In the genomic region with DNA sequence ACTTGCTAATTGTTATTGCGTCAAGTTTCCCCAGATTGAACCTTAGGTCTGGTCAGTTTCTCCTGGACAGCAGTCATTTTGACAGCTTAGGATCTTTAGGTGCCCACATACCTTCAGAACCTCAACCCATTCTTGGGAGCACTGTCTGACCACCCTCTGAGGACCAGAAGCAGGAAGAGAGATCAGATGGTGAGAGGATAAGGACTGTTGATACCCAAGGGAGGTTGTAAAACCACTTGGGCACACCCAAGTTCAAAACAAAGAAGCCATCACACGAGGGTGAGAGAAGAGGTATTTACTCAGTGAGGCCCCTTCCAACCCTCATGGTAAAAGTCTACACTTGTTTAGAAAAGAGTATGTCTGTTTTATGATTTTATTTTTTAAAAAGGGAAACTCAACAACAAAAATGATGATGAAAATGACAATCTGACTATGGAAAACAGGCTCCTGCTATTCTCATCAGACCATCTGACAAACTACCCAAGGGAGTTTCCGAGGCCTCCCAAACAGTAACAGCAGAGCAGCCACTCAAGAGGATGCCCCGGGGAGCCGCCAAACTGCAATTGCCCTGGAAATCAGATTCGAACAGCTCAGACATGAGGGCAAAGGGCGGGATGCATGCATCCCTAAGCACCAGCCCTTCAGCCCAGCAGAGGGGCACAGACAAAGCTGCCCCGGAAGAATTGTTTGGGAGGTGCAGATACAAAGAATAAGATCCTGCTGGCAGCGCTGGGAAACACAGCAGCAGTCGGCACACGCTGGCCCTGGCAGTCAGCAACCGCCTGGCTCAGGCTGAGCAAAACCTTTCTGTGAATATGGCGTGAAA, we compare ENCODE assay signal across 8 cellular contexts.
DNase-seq lines count a peak whose midpoint lies in the region; ATAC-seq and TF ChIP-seq lines count a peak whose summit lies in the region.

No MANE protein-coding gene starts in this region.

- CTCF ChIA-PET in PC-9 (lab: Charles Lee), result no interaction called here

- H3K9me2 ChIP-seq in PC-9 (ENCODE audit: insufficient read depth), result no peaks in the 10 kb centered on the region

- TF ChIP-seq CTCF in PC-9 (conservative IDR thresholded peaks at IDR 0.05) (no peak), tibial nerve (IDR thresholded peaks at IDR 0.05) (peak in 3 of 5 experiments; percentile 20 to 30 (median 25))

- intact Hi-C loops in PC-9 (cut with micrococcal nuclease; ENCODE audit: unreplicated experiment), result no loop called here

- ATAC-seq in GM21447 (IDR thresholded peaks at IDR 0.05; ENCODE audit: unreplicated experiment) (peak; percentile 31), GM18858 (IDR thresholded peaks at IDR 0.05; ENCODE audit: unreplicated experiment) (no peak)

- H3K27ac ChIP-seq in PC-9 (peak overlapping the region; percentile 74), tibial nerve (peak overlapping the region in 3 of 4 donors; percentile 32 to 85 (median 77))

- WGBS in tibial nerve, 2 donors, result 43 to 51% methylated on average over 13 of the region's 13 CpGs

- no TSS peak for BruUV-seq in PC-9 (replicated peaks; lab: Mats Ljungman, UMichigan)

- DNase-seq in CD1c-positive myeloid dendritic cell (ENCODE audit: extremely low spot score) (peak; percentile 17), PC-9 (no peak), iPS-NIHi7 (ENCODE audit: extremely low spot score) (peak; percentile 20), tibial nerve (ENCODE audit: low spot score in 2 of 2) (no peak), erythroblast (lab: John Stamatoyannopoulos, UW) (no peak)
- DNase-seq in activated CD8-positive, alpha-beta memory T cell treated with anti-CD3 and anti-CD28 coated beads, Interleukin-2, amount 50 U/mL, for 4 hours, result no peak

- no peak overlapping the region for H3K4me3 ChIP-seq in PC-9
- H3K4me3 ChIP-seq in tibial nerve, result no peak overlapping the region

- POLR2A ChIA-PET in PC-9 (lab: Charles Lee; ENCODE audit: unreplicated experiment), result no interaction called here

- no peak overlapping the region for H3K4me2 ChIP-seq in PC-9

- H3F3A ChIP-seq in PC-9 (ENCODE audit: insufficient read depth, low read depth), result peaks cover 23% of the 10 kb centered on the region

- no peaks in the 10 kb centered on the region for H3K36me3 ChIP-seq in PC-9 (ENCODE audit: low read depth)
- H3K36me3 ChIP-seq in tibial nerve, result no peaks in the 10 kb centered on the region

- H2AFZ ChIP-seq in PC-9, result no peak overlapping the region

- no peaks in the 10 kb centered on the region for H3K79me2 ChIP-seq in PC-9 (ENCODE audit: low read depth)

- no peak for TF ChIP-seq EP300 in tibial nerve (IDR thresholded peaks at IDR 0.05)

- TF ChIP-seq POLR2A in tibial nerve (IDR thresholded peaks at IDR 0.05) (no peak), erythroblast (IDR thresholded peaks at IDR 0.05; ENCODE audit: low read length) (no peak)

- H3K4me1 ChIP-seq in PC-9 (replicated peaks; ENCODE audit: insufficient read depth) (peaks cover 53% of the 10 kb centered on the region), tibial nerve (peaks cover 0 to 51% (median 18%) of the 10 kb centered on the region in 4 donors)

- H3K9me3 ChIP-seq in PC-9 (ENCODE audit: insufficient read depth, low read depth), result 0 out of 2 replicates have a peak, but pooled peaks cover 3% of the 10 kb centered on the region
- no peaks in the 10 kb centered on the region for H3K9me3 ChIP-seq in tibial nerve

- H4K20me1 ChIP-seq in PC-9 (ENCODE audit: insufficient read depth), result no peaks in the 10 kb centered on the region

- H3K27me3 ChIP-seq in PC-9 (ENCODE audit: insufficient read depth, low read depth), result no peaks in the 10 kb centered on the region
- H3K27me3 ChIP-seq in tibial nerve, result no peaks in the 10 kb centered on the region

Comparison
In these comparisons a context has a peak if more than half of its experiments do, and no peak if none do; other contexts are left out.
1. DNase-seq: peak in CD1c-positive myeloid dendritic cell (single experiment) and iPS-NIHi7 (single experiment); none in PC-9 (0 of 2), tibial nerve (0 of 2), erythroblast (0 of 2) and activated CD8-positive, alpha-beta memory T cell treated with anti-CD3 and anti-CD28 coated beads, Interleukin-2, amount 50 U/mL, for 4 hours (single experiment).